In the genomic region with DNA sequence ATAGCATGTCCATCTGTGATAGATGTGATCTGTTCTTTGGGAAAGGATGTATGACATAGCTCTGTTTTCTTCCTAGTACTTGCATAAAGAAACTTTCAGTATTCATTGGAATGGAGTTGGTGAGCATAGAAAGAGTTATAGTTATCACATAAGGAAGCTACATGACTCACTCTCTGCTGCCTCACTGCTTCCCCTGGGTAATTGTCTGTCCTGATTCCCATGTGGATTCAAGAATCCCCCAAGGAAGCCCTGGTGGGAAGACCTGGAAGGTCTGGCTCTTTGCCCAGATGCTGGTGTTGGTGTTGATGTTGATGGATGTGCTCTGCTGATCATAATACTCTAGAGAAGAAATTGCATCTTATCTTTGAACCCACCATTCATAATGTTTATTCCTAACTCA, we compare ENCODE assay signal across 12 cellular contexts.
DNase-seq lines count a peak whose midpoint lies in the region; ATAC-seq and TF ChIP-seq lines count a peak whose summit lies in the region.
"Had no signal": no experiment of that assay in that cellular context is flagged by ENCODE, and none has a peak within 500 bp of the region (broad histone marks: within the 10 kb centered on the region; RNA-seq: fewer than 3 reads in every experiment).

No MANE protein-coding gene starts in this region.

- peaks cover 22% of the 10 kb centered on the region for H3K4me1 Mint-ChIP-seq in activated T-helper 17 cell treated with anti-CD3 and anti-CD28 coated beads, Interleukin-2, amount 50 U/mL, for 72 hours

- no peaks in the 10 kb centered on the region for H3K9me2 ChIP-seq in hepatocyte (replicated peaks; ENCODE audit: insufficient read depth)

- H3K9ac ChIP-seq in BLaER1, result no peak overlapping the region

- no peaks in the 10 kb centered on the region for H3K27me3 ChIP-seq in BLaER1
- no peaks in the 10 kb centered on the region for H3K27me3 ChIP-seq in hepatocyte

- H3K27me3 Mint-ChIP-seq in activated T-helper 17 cell treated with anti-CD3 and anti-CD28 coated beads, Interleukin-2, amount 50 U/mL, for 72 hours, result no peaks in the 10 kb centered on the region

- DNase-seq in HK-2 (ENCODE audit: unreplicated experiment), result peak; percentile 21
- peak; percentile 15 for DNase-seq in hepatocyte (ENCODE audit: low spot score)
- DNase-seq in DMS53 (lab: John Stamatoyannopoulos, UW), result no peak
- no peak for DNase-seq in NCI-H526 (lab: John Stamatoyannopoulos, UW)
- no peak for DNase-seq in epidermal melanocyte (ENCODE audit: insufficient read length, low spot score)
- DNase-seq: cerebellar nuclear complex; right cardiac atrium; SHP77 treated with DMSO at 0.1 percent for 48 hours; stimulated activated naive CD4-positive, alpha-beta T cell had no signal

- H3K36me3 ChIP-seq in BLaER1 (peaks cover 30% of the 10 kb centered on the region), hepatocyte (replicated peaks; ENCODE audit: insufficient read depth, low read depth) (no peaks in the 10 kb centered on the region)

- peaks cover 25% of the 10 kb centered on the region for H3K4me1 ChIP-seq in BLaER1
- no peaks in the 10 kb centered on the region for H3K4me1 ChIP-seq in hepatocyte (ENCODE audit: insufficient read depth)

- peaks cover 8% of the 10 kb centered on the region for H3K9me3 Mint-ChIP-seq in activated T-helper 17 cell treated with anti-CD3 and anti-CD28 coated beads, Interleukin-2, amount 50 U/mL, for 72 hours

- H2AFZ ChIP-seq in hepatocyte, result no peak overlapping the region

- no peak for ATAC-seq in activated T-helper 17 cell treated with anti-CD3 and anti-CD28 coated beads, Interleukin-2, amount 50 U/mL, for 72 hours (replicated peaks)
- no peak for ATAC-seq in HG03354 (IDR thresholded peaks at IDR 0.05; ENCODE audit: poor library complexity, severe bottlenecking, unreplicated experiment)

- H3K27ac ChIP-seq in BLaER1 (no peak overlapping the region), hepatocyte (no peak overlapping the region)

- H3K4me2 ChIP-seq in BLaER1, result peak overlapping the region; percentile 62
- no peak overlapping the region for H3K4me2 ChIP-seq in hepatocyte

- H3K9me3 ChIP-seq in BLaER1 (peaks cover 22% of the 10 kb centered on the region), hepatocyte (ENCODE audit: low read depth) (no peaks in the 10 kb centered on the region)

- peaks cover 26% of the 10 kb centered on the region for H3K36me3 Mint-ChIP-seq in activated T-helper 17 cell treated with anti-CD3 and anti-CD28 coated beads, Interleukin-2, amount 50 U/mL, for 72 hours (ENCODE audit: low read depth)

- H4K20me1 ChIP-seq in BLaER1 (peaks cover 10% of the 10 kb centered on the region; the same call in 1 of the 2 replicates), hepatocyte (ENCODE audit: insufficient read depth, poor library complexity, severe bottlenecking) (no peaks in the 10 kb centered on the region)

- no peak for TF ChIP-seq CTCF in hepatocyte (IDR thresholded peaks at IDR 0.05; ENCODE audit: poor library complexity)

- peak overlapping the region; percentile 8 for H3K27ac Mint-ChIP-seq in activated T-helper 17 cell treated with anti-CD3 and anti-CD28 coated beads, Interleukin-2, amount 50 U/mL, for 72 hours

- H3K4me3 Mint-ChIP-seq in activated T-helper 17 cell treated with anti-CD3 and anti-CD28 coated beads, Interleukin-2, amount 50 U/mL, for 72 hours, result no peak overlapping the region

- no peak overlapping the region for H3K4me3 ChIP-seq in BLaER1
- no peak overlapping the region for H3K4me3 ChIP-seq in hepatocyte

- peaks cover 48% of the 10 kb centered on the region for H3K79me2 ChIP-seq in hepatocyte

Comparison
In these comparisons a context has a peak if more than half of its experiments do, and no peak if none do; other contexts are left out.
1. DNase-seq: peak in HK-2 (single experiment) and hepatocyte (single experiment); none in DMS53 (single experiment), NCI-H526 (0 of 2) and epidermal melanocyte (single experiment).